8 cellular contexts compared by ENCODE assay signal in the genomic region with DNA sequence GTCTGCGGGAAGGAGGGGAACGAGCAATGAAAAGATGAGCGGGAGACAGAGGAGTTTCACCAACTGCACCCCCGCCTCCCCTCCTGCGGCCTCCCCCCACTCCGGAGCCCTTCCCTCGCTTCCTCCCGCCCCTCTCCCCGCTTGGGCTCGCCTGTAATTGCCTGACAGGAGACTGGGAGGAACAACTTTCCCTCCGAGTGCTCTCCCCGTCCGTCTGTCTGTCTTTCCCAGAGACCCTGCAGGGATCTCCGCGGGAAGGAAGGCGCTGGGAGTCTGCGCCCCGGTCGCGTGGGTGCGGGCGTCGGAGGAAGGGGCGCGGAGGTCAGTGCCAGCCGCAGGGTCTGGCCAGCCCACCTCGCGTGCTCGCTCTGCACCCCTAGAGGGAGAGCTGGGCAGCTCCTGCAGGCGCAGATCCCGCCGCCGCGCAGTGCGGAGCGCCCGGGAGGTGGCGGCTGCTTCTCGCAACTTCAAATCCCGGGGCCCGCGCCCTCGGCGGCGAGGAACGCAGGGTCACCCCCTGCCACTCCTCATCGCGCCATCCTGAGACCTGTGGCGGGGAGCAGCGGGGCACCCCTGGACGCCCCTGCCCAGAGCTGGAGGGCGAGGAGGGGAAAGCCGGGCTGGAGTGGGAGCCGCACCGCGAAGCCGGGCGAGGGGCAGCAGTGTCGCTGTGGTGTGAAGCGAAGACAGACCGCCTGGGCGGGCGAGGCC. TPM values are rescaled to one million over a fixed set of nuclear protein-coding genes. Genes with fewer than 3 reads are reported as not detected.
A peak's percentile ranks its signal among the peaks of the same experiment; 100 is the strongest.
DNase-seq lines count a peak whose midpoint lies in the region; ATAC-seq and TF ChIP-seq lines count a peak whose summit lies in the region.

No MANE protein-coding gene starts in this region.

- CTCF ChIA-PET in CD4-positive, alpha-beta memory T cell (lab: Charles Lee; ENCODE audit: partially characterized antibody) = interaction anchor here (1.4 to 1.7 kb wide), 2 partner anchors 8 to 142 kb away, joined by 4 to 5 read pairs; no protein-coding TSS in a partner anchor

- peaks cover 15 to 33% (median 24%) of the 10 kb centered on the region in 4 donors for H3K4me1 Mint-ChIP-seq in CD4-positive, alpha-beta memory T cell

- peak overlapping the region; percentile 14 to 91 (median 70) for H3K4me3 Mint-ChIP-seq in CD4-positive, alpha-beta memory T cell

- peaks cover 20% of the 10 kb centered on the region for H3K4me1 ChIP-seq in CD4-positive, alpha-beta memory T cell (ENCODE audit: insufficient read depth, low read length)

- peak in 4 of 5 donors; percentile 8 to 23 (median 20) for DNase-seq in CD4-positive, alpha-beta memory T cell
- no peak for DNase-seq in HFF-Myc (ENCODE audit: extremely low read depth, low read depth)
- peak; percentile 59 to 74 for DNase-seq in SHP77 (lab: John Stamatoyannopoulos, UW)
- DNase-seq in brain pericyte (ENCODE audit: low read depth, low spot score) = peak; percentile 80
- peak; percentile 96 for DNase-seq in retina
- DNase-seq in NCI-H446 treated with DMSO at 0.1 percent for 48 hours (lab: John Stamatoyannopoulos, UW) = no peak

- peaks cover 21% of the 10 kb centered on the region for H3K27me3 ChIP-seq in CD4-positive, alpha-beta memory T cell (ENCODE audit: insufficient read depth, low read length)

- peaks cover 46 to 48% of the 10 kb centered on the region in 2 donors for H3K27me3 Mint-ChIP-seq in CD4-positive, alpha-beta memory T cell

- POLR2A ChIA-PET in CD4-positive, alpha-beta memory T cell (lab: Charles Lee; ENCODE audit: partially characterized antibody) = interaction anchor here (1.0 kb wide), 1 partner anchor 956 kb away, joined by 3 read pairs; no protein-coding TSS in a partner anchor

- no peaks in the 10 kb centered on the region for H3K9me3 ChIP-seq in CD4-positive, alpha-beta memory T cell (ENCODE audit: control insufficient read depth in 1 of 2, low read length in 2 of 2)

- H3K9me3 Mint-ChIP-seq in CD4-positive, alpha-beta memory T cell = no peaks in the 10 kb centered on the region

- H3K36me3 ChIP-seq in CD4-positive, alpha-beta memory T cell (ENCODE audit: insufficient read depth, low read length) = no peaks in the 10 kb centered on the region

- peak overlapping the region in 1 of 2 donors; percentile 15 for H3K4me3 ChIP-seq in CD4-positive, alpha-beta memory T cell (ENCODE audit: low read length in 2 of 2)
- peak overlapping the region; percentile 86 for H3K4me3 ChIP-seq in HFF-Myc (replicated peaks; ENCODE audit: low read depth, low read length)
- H3K4me3 ChIP-seq in iPS-11a (ENCODE audit: low read depth, low read length) = peak overlapping the region; percentile 61

- no peak overlapping the region for H3K27ac Mint-ChIP-seq in CD4-positive, alpha-beta memory T cell

- TF ChIP-seq CTCF in HFF-Myc (IDR thresholded peaks at IDR 0.05; ENCODE audit: low read depth, low read length, missing control alignments) = peak; percentile 50

- H3K27ac ChIP-seq in CD4-positive, alpha-beta memory T cell (ENCODE audit: low read depth, low read length) = no peak overlapping the region

- no peak for ATAC-seq in HG03442 (IDR thresholded peaks at IDR 0.05; ENCODE audit: unreplicated experiment)

- intact Hi-C loops in CD4-positive, alpha-beta memory T cell (cut with micrococcal nuclease) = loop anchor here (5.0 kb wide), 2 partner anchors 68 to 88 kb away; no protein-coding TSS in a partner anchor

- H3K36me3 Mint-ChIP-seq in CD4-positive, alpha-beta memory T cell = no peaks in the 10 kb centered on the region

RNA-seq across cellular contexts. Expression of a gene that starts 0.5 kb away (rescaled TPM):
- 1 to 10 TPM; 1.6 TPM for total RNA-seq in CD4-positive, alpha-beta memory T cell
- not detected for polyA plus RNA-seq in CD4-positive, alpha-beta memory T cell

Comparison
In these comparisons a context has a peak if more than half of its experiments do, and no peak if none do; other contexts are left out.
1. DNase-seq: peak in CD4-positive, alpha-beta memory T cell (4 of 5), SHP77 (2 of 2), brain pericyte (single experiment) and retina (single experiment); none in HFF-Myc (single experiment) and NCI-H446 treated with DMSO at 0.1 percent for 48 hours (single experiment).